9 cellular contexts compared by ENCODE assay signal in genomic region chr17:57670769-57671545, GRCh38.
DNase-seq lines count a peak whose midpoint lies in the region; ATAC-seq and TF ChIP-seq lines count a peak whose summit lies in the region.
"Had no signal": no experiment of that assay in that cellular context is flagged by ENCODE, and none has a peak within 500 bp of the region (broad histone marks: within the 10 kb centered on the region; RNA-seq: fewer than 3 reads in every experiment).

No MANE protein-coding gene starts in this region.

- peaks cover 37 to 44% of the 10 kb centered on the region in 2 donors for H3K4me1 Mint-ChIP-seq in natural killer cell treated with Interleukin-12 subunit alpha and Interleukin-12 subunit beta and Interleukin-15 and Interleukin-18, amount 100 ng/mL, for 72 hours (ENCODE audit: low read depth in 2 of 2)
- H3K4me1 Mint-ChIP-seq in natural killer cell (peaks cover 17 to 38% of the 10 kb centered on the region in 2 donors), memory B cell (peaks cover 10% of the 10 kb centered on the region)
- peaks cover 8% of the 10 kb centered on the region for H3K4me1 Mint-ChIP-seq in activated T-helper 17 cell treated with anti-CD3 and anti-CD28 coated beads, Interleukin-2, amount 50 U/mL, for 72 hours

- no peaks in the 10 kb centered on the region for H3K36me3 Mint-ChIP-seq in natural killer cell treated with Interleukin-12 subunit alpha and Interleukin-12 subunit beta and Interleukin-15 and Interleukin-18, amount 100 ng/mL, for 72 hours
- H3K36me3 Mint-ChIP-seq in natural killer cell (no peaks in the 10 kb centered on the region), memory B cell (peaks cover 12% of the 10 kb centered on the region)
- H3K36me3 Mint-ChIP-seq in activated T-helper 17 cell treated with anti-CD3 and anti-CD28 coated beads, Interleukin-2, amount 50 U/mL, for 72 hours (ENCODE audit: low read depth): peaks cover 9% of the 10 kb centered on the region

- H3K27ac Mint-ChIP-seq in natural killer cell treated with Interleukin-12 subunit alpha and Interleukin-12 subunit beta and Interleukin-15 and Interleukin-18, amount 100 ng/mL, for 72 hours: peak overlapping the region; percentile 70 to 89
- H3K27ac Mint-ChIP-seq in natural killer cell (no peak overlapping the region), memory B cell (peak overlapping the region; percentile 26)
- peak overlapping the region; percentile 72 for H3K27ac Mint-ChIP-seq in activated T-helper 17 cell treated with anti-CD3 and anti-CD28 coated beads, Interleukin-2, amount 50 U/mL, for 72 hours

- intact Hi-C loops in natural killer cell (cut with micrococcal nuclease): no loop called here

- H3K4me3 Mint-ChIP-seq in natural killer cell treated with Interleukin-12 subunit alpha and Interleukin-12 subunit beta and Interleukin-15 and Interleukin-18, amount 100 ng/mL, for 72 hours: peak overlapping the region; percentile 47
- H3K4me3 Mint-ChIP-seq in natural killer cell (no peak overlapping the region), memory B cell (no peak overlapping the region)
- peak overlapping the region; percentile 29 for H3K4me3 Mint-ChIP-seq in activated T-helper 17 cell treated with anti-CD3 and anti-CD28 coated beads, Interleukin-2, amount 50 U/mL, for 72 hours

- no peaks in the 10 kb centered on the region for H3K9me3 Mint-ChIP-seq in natural killer cell treated with Interleukin-12 subunit alpha and Interleukin-12 subunit beta and Interleukin-15 and Interleukin-18, amount 100 ng/mL, for 72 hours
- H3K9me3 Mint-ChIP-seq in natural killer cell (no peaks in the 10 kb centered on the region), memory B cell (no peaks in the 10 kb centered on the region)
- H3K9me3 Mint-ChIP-seq in activated T-helper 17 cell treated with anti-CD3 and anti-CD28 coated beads, Interleukin-2, amount 50 U/mL, for 72 hours: no peaks in the 10 kb centered on the region

- TF ChIP-seq CTCF in natural killer cell (IDR thresholded peaks at IDR 0.05): no peak

- no peaks in the 10 kb centered on the region for H3K27me3 Mint-ChIP-seq in natural killer cell treated with Interleukin-12 subunit alpha and Interleukin-12 subunit beta and Interleukin-15 and Interleukin-18, amount 100 ng/mL, for 72 hours
- H3K27me3 Mint-ChIP-seq in natural killer cell (ENCODE audit: low read depth in 2 of 2) (no peaks in the 10 kb centered on the region), memory B cell (no peaks in the 10 kb centered on the region)
- H3K27me3 Mint-ChIP-seq in activated T-helper 17 cell treated with anti-CD3 and anti-CD28 coated beads, Interleukin-2, amount 50 U/mL, for 72 hours: no peaks in the 10 kb centered on the region

- peak in 1 of 2 donors; percentile 37 for ATAC-seq in natural killer cell treated with Interleukin-12 subunit alpha and Interleukin-12 subunit beta and Interleukin-15 and Interleukin-18, amount 100 ng/mL, for 72 hours
- ATAC-seq in natural killer cell (no peak), memory B cell (ENCODE audit: low read depth) (no peak), HG02938 (IDR thresholded peaks at IDR 0.05; ENCODE audit: unreplicated experiment) (no peak)
- ATAC-seq in activated T-helper 17 cell treated with anti-CD3 and anti-CD28 coated beads, Interleukin-2, amount 50 U/mL, for 72 hours (replicated peaks): peak; percentile 88

- no peak for DNase-seq in natural killer cell treated with Interleukin-12 subunit alpha and Interleukin-12 subunit beta and Interleukin-15 and Interleukin-18, amount 100 ng/mL, for 72 hours (ENCODE audit: low spot score)
- DNase-seq in natural killer cell (no peak), memory B cell (ENCODE audit: low spot score in 2 of 2) (peak in 1 of 2 donors; percentile 7), COLO829 (ENCODE audit: low spot score) (no peak), hypothalamus (lab: John Stamatoyannopoulos, UW) (no peak), NCI-H748 (lab: John Stamatoyannopoulos, UW; ENCODE audit: unreplicated experiment) (no peak)
- DNase-seq: esophagus squamous epithelium had no signal

Comparison
In these comparisons a context has a peak if more than half of its experiments do, and no peak if none do; other contexts are left out.
1. H3K27ac Mint-ChIP-seq: peak in natural killer cell treated with Interleukin-12 subunit alpha and Interleukin-12 subunit beta and Interleukin-15 and Interleukin-18, amount 100 ng/mL, for 72 hours (2 of 2), activated T-helper 17 cell treated with anti-CD3 and anti-CD28 coated beads, Interleukin-2, amount 50 U/mL, for 72 hours (single experiment) and memory B cell (single experiment); none in natural killer cell (0 of 2).
2. H3K4me3 Mint-ChIP-seq: peak in natural killer cell treated with Interleukin-12 subunit alpha and Interleukin-12 subunit beta and Interleukin-15 and Interleukin-18, amount 100 ng/mL, for 72 hours (single experiment) and activated T-helper 17 cell treated with anti-CD3 and anti-CD28 coated beads, Interleukin-2, amount 50 U/mL, for 72 hours (single experiment); none in natural killer cell (single experiment) and memory B cell (single experiment).